Comparison of ENCODE assay signal across 39 cellular contexts in the genomic region with DNA sequence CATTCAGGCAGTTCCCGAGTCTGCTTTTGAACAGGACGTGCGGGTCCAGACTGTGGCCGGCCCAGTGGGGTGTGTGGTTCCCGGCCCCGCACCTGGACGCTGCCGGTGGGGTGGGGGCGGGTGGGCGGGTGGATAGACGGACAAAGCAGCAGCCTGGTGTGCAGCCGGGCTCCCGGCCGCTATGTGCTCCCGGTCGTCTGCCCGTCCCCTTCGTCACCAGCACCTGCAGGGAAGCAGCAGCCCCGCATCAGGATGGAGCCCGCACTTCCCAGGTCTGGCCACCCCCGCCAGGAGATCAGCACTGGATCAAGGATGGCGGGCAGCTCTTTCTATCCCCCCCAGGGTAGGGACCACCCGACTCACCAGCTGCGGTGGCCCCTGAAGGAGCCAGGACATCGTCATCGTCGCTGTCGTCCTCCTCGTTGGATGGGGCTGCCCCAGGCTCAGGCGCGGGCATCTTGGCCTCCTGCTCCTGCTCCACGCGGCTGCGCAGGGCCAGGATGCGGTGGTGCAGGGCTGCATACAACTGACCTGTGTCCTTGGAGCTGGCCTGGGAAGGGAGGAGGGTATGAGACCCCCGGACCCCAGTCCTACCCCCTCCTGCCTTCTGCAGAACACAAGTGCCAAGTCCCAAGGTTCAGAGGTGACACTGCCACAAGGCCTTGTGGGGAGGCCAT. TPM values are rescaled to one million over a fixed set of nuclear protein-coding genes. Genes with fewer than 3 reads are reported as not detected.
"Had no signal": no experiment of that assay in that cellular context is flagged by ENCODE, and none has a peak within 500 bp of the region (broad histone marks: within the 10 kb centered on the region; RNA-seq: fewer than 3 reads in every experiment).

No MANE protein-coding gene starts in this region.

- H3K27me3 ChIP-seq: MG63 had no signal

- H3K9me3 ChIP-seq: MG63 had no signal

- H3K4me3 ChIP-seq: MG63 had no signal

- H3K36me3 ChIP-seq: MG63 had no signal

- DNase-seq: Karpas-422, Kasumi-1, MG63, MM.1S, MV-4-11, NCI-H1048, NCI-H1092, NCI-H1092 treated with DMSO at 0.1 percent for 48 hours, NCI-H1105, NCI-H1105 treated with DMSO at 0.1 percent for 48 hours, NCI-H1417, NCI-H1417 treated with DMSO at 0.1 percent for 48 hours, NCI-H1436, NCI-H1436 treated with DMSO at 0.1 percent for 48 hours, NCI-H146, NCI-H1694, NCI-H1694 treated with DMSO at 0.1 percent for 48 hours, NCI-H187, NCI-H187 treated with DMSO at 0.1 percent for 48 hours, NCI-H1930, NCI-H2029, NCI-H2029 treated with DMSO at 0.1 percent for 48 hours, NCI-H2081, NCI-H2081 treated with DMSO at 0.1 percent for 48 hours, NCI-H2107, NCI-H2171, NCI-H2171 treated with DMSO at 0.1 percent for 48 hours, NCI-H2227 treated with DMSO at 0.1 percent for 48 hours, NCI-H226, NCI-H345, NCI-H446, NCI-H446 treated with DMSO at 0.1 percent for 48 hours, NCI-H510A, NCI-H510A treated with DMSO at 0.1 percent for 48 hours, NCI-H524 had no signal

RNA-seq across cellular contexts. Expression of a gene that starts 47.2 kb away (rescaled TPM):
- total RNA-seq: LHCN-M2, M059J, MCF 10A, NCI-H460 had no signal
